Comparison of ENCODE assay signal across 8 cellular contexts in the genomic region with DNA sequence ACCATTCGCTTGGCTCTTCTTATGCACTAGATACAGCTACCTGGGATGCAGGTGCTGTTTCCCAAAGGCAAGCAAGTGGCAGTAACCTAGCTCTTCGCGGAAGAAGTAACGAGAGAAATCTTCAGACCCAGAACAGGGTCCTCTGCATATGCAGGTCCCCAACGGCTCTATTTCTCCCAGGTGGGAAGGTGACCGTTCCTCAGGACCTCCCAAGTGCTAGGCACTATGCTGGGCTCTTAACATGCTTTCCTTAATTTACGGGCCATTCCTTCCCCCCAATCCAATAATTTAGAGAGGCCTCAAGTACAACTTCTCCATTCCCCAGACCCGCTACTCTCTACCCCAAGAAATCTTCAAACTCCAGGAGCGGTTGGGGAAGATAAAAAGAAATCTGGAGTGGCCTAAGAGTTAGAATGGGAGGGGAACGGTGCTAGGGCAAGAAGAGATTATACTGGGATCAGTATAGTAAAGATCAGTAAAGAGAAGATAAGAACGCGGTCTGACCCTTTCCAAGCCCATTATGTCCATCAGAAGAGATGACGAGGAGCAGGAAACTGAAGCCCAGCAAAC. TPM values are rescaled to one million over a fixed set of nuclear protein-coding genes. Genes with fewer than 3 reads are reported as not detected.
A peak's percentile ranks its signal among the peaks of the same experiment; 100 is the strongest.
DNase-seq lines count a peak whose midpoint lies in the region; ATAC-seq and TF ChIP-seq lines count a peak whose summit lies in the region.

No MANE protein-coding gene starts in this region.

- H4K8ac ChIP-seq in mesenchymal stem cell (ENCODE audit: low read length) = peak overlapping the region; percentile 52

- H4K91ac ChIP-seq in mesenchymal stem cell (ENCODE audit: low read length) = no peak overlapping the region

- peak overlapping the region; percentile 95 for H2AFZ ChIP-seq in mesenchymal stem cell (ENCODE audit: low read depth, low read length)

- ATAC-seq in left cardiac atrium = no peak

- TF ChIP-seq CTCF in left ventricle myocardium inferior (IDR thresholded peaks at IDR 0.05; ENCODE audit: borderline replicate concordance) (no peak), astrocyte of the spinal cord (IDR thresholded peaks at IDR 0.05; ENCODE audit: low read depth, low read length) (no peak), vagina (IDR thresholded peaks at IDR 0.05) (no peak)

- H3K27ac ChIP-seq in left ventricle myocardium inferior (replicated peaks) = peak overlapping the region; percentile 89
- peak overlapping the region; percentile 99 for H3K27ac ChIP-seq in mesenchymal stem cell (ENCODE audit: low read length, poor library complexity, severe bottlenecking)
- peak overlapping the region; percentile 85 for H3K27ac ChIP-seq in vagina

- no peak overlapping the region for H2BK15ac ChIP-seq in mesenchymal stem cell (ENCODE audit: low read depth, poor library complexity, severe bottlenecking)

- peak overlapping the region in 1 of 2 experiments; percentile 57 for H3K14ac ChIP-seq in mesenchymal stem cell (ENCODE audit: low read length in 2 of 2)

- peak overlapping the region; percentile 94 for H3K9ac ChIP-seq in mesenchymal stem cell (ENCODE audit: low read length)

- no peak overlapping the region for H2BK5ac ChIP-seq in mesenchymal stem cell (ENCODE audit: low read depth, low read length, poor library complexity, severe bottlenecking)

- no peak overlapping the region for H3K4ac ChIP-seq in mesenchymal stem cell (ENCODE audit: low read depth in 1 of 2, low read length in 2 of 2)

- H3K23ac ChIP-seq in mesenchymal stem cell (ENCODE audit: low read length in 2 of 2) = no peak overlapping the region

- no peak overlapping the region for H2BK12ac ChIP-seq in mesenchymal stem cell (ENCODE audit: low read length in 2 of 2)

- peak overlapping the region; percentile 95 for H3K4me3 ChIP-seq in left ventricle myocardium inferior
- peak overlapping the region; percentile 93 for H3K4me3 ChIP-seq in astrocyte of the spinal cord (ENCODE audit: low read depth, low read length)
- H3K4me3 ChIP-seq in mesenchymal stem cell (ENCODE audit: insufficient read depth in 1 of 2, low read depth in 1 of 2, low read length in 2 of 2) = peak overlapping the region; percentile 90 to 99
- H3K4me3 ChIP-seq in vagina = peak overlapping the region; percentile 79 to 99

- H3K4me1 ChIP-seq in left ventricle myocardium inferior (peaks cover 68% of the 10 kb centered on the region), mesenchymal stem cell (ENCODE audit: control insufficient read depth, insufficient read depth, low read depth, low read length) (no peaks in the 10 kb centered on the region), vagina (peaks cover 47% of the 10 kb centered on the region)

- H2AK5ac ChIP-seq in mesenchymal stem cell (ENCODE audit: low read length, severe bottlenecking) = no peak overlapping the region

- in situ Hi-C loops in astrocyte of the spinal cord (cut with HindIII; ENCODE audit: low sequenced_read_pairs) = no loop called here

- H3K9me3 ChIP-seq in left ventricle myocardium inferior (replicated peaks) (no peaks in the 10 kb centered on the region), mesenchymal stem cell (ENCODE audit: control insufficient read depth, low read length) (no peaks in the 10 kb centered on the region), vagina (no peaks in the 10 kb centered on the region)

- TF ChIP-seq POLR2A in vagina (IDR thresholded peaks at IDR 0.05) = no peak

- peak overlapping the region; percentile 75 to 81 for H3K18ac ChIP-seq in mesenchymal stem cell (ENCODE audit: low read depth in 1 of 2, low read length in 2 of 2)

- peak overlapping the region; percentile 49 for H2BK120ac ChIP-seq in mesenchymal stem cell (ENCODE audit: low read depth, low read length)

- DNase-seq in left ventricle myocardium inferior (no peak), left cardiac atrium (no peak), astrocyte of the spinal cord (ENCODE audit: low read depth, low spot score) (no peak), mesenchymal stem cell (no peak), vagina (ENCODE audit: extremely low spot score in 2 of 2) (no peak), SW480 (ENCODE audit: low spot score) (no peak), ureter (ENCODE audit: low spot score) (no peak), NCI-H1694 treated with DMSO at 0.1 percent for 48 hours (lab: John Stamatoyannopoulos, UW) (no peak)

- H3K36me3 ChIP-seq in left ventricle myocardium inferior (peaks cover 17% of the 10 kb centered on the region), mesenchymal stem cell (ENCODE audit: control insufficient read depth in 1 of 2, insufficient read depth in 2 of 2, low read depth in 1 of 2, low read length in 2 of 2) (peaks cover 0 to 18% of the 10 kb centered on the region in 2 experiments), vagina (no peaks in the 10 kb centered on the region)

- 5% methylated on average over 11 of the region's 13 CpGs for WGBS in mesenchymal stem cell

- intact Hi-C loops in left ventricle myocardium inferior (cut with micrococcal nuclease) = no loop called here
- intact Hi-C loops in left cardiac atrium (cut with DNase I) = no loop called here
- intact Hi-C loops in vagina (cut with DNase I) = no loop called here

- no peaks in the 10 kb centered on the region for H3K27me3 ChIP-seq in left ventricle myocardium inferior (ENCODE audit: low read depth)
- no peaks in the 10 kb centered on the region for H3K27me3 ChIP-seq in mesenchymal stem cell (ENCODE audit: control insufficient read depth in 1 of 2, insufficient read depth in 1 of 2, low read length in 2 of 2)
- no peaks in the 10 kb centered on the region for H3K27me3 ChIP-seq in vagina

- H3K79me1 ChIP-seq in mesenchymal stem cell (replicated peaks; ENCODE audit: low read length, poor library complexity, severe bottlenecking) = peaks cover 7% of the 10 kb centered on the region

- H3K4me2 ChIP-seq in mesenchymal stem cell (ENCODE audit: low read length, poor library complexity, severe bottlenecking) = peak overlapping the region; percentile 75

RNA-seq across cellular contexts. Expression of a gene that starts 0.4 kb away (rescaled TPM):
- 25.7 TPM for total RNA-seq in left ventricle myocardium inferior
- total RNA-seq in left cardiac atrium = 10 to 100 TPM; 29.9 to 38.7 TPM
- 104 TPM for polyA plus RNA-seq in mesenchymal stem cell (2013, experiment 1 of 2)
- 106 TPM for polyA plus RNA-seq in mesenchymal stem cell (2013, experiment 2 of 2)
- total RNA-seq in vagina = 28.5 TPM
- 41.7 TPM for total RNA-seq in ureter

RNA-seq across cellular contexts. Expression of a gene that starts 1.5 kb away (rescaled TPM):
- 25.9 TPM for total RNA-seq in left ventricle myocardium inferior
- 10 to 100 TPM; 28.7 to 36.3 TPM for total RNA-seq in left cardiac atrium
- 58.2 TPM for polyA plus RNA-seq in mesenchymal stem cell (2013, experiment 1 of 2)
- polyA plus RNA-seq in mesenchymal stem cell (2013, experiment 2 of 2) = 57.8 TPM
- 24.3 TPM for total RNA-seq in vagina
- total RNA-seq in ureter = 61.5 TPM

RNA-seq across cellular contexts. Expression of a gene that starts 21.0 kb away (rescaled TPM):
- 3.2 TPM for total RNA-seq in left ventricle myocardium inferior
- 1 to 10 TPM; 3.9 to 5.4 TPM for total RNA-seq in left cardiac atrium
- polyA plus RNA-seq in mesenchymal stem cell (2013, experiment 1 of 2) = 9.0 TPM
- 8.4 TPM for polyA plus RNA-seq in mesenchymal stem cell (2013, experiment 2 of 2)
- total RNA-seq in vagina = 13.8 TPM
- total RNA-seq in ureter = 5.9 TPM
